In genomic region chr10:114402233-114402632, GRCh38 we compare ENCODE assay signal across 23 cellular contexts. TPM values are rescaled to one million over a fixed set of nuclear protein-coding genes. Genes with fewer than 3 reads are reported as not detected.
DNase-seq lines count a peak whose midpoint lies in the region; ATAC-seq, FAIRE-seq and TF ChIP-seq lines count a peak whose summit lies in the region.
"Had no signal": no experiment of that assay in that cellular context is flagged by ENCODE, and none has a peak within 500 bp of the region (broad histone marks: within the 10 kb centered on the region; RNA-seq: fewer than 3 reads in every experiment).

No MANE protein-coding gene starts in this region.

- no peaks in the 10 kb centered on the region for H4K20me1 ChIP-seq in hepatocyte (ENCODE audit: insufficient read depth, poor library complexity, severe bottlenecking)

- no peaks in the 10 kb centered on the region for H3K9me3 ChIP-seq in A549
- H3K9me3 ChIP-seq in RWPE2 (ENCODE audit: severe bottlenecking) = no peaks in the 10 kb centered on the region
- no peaks in the 10 kb centered on the region for H3K9me3 ChIP-seq in hepatocyte (ENCODE audit: low read depth)
- no peaks in the 10 kb centered on the region for H3K9me3 ChIP-seq in psoas muscle
- no peaks in the 10 kb centered on the region for H3K9me3 ChIP-seq in BE2C
- H3K9me3 ChIP-seq: prostate gland had no signal

- 0 out of 6 replicates have a peak overlapping the region, but pooled peaks of 1 of the 2 experiments have one; percentile 25 for H3K27ac ChIP-seq in A549
- H3K27ac ChIP-seq in RWPE2 (ENCODE audit: poor library complexity, severe bottlenecking) = peak overlapping the region; percentile 40
- no peak overlapping the region for H3K27ac ChIP-seq in hepatocyte
- H3K27ac ChIP-seq in psoas muscle = peak overlapping the region; percentile 46
- H3K27ac ChIP-seq: HL-60 had no signal

- peaks cover 47% of the 10 kb centered on the region for H3K4me1 ChIP-seq in A549
- peaks cover 13% of the 10 kb centered on the region for H3K4me1 ChIP-seq in RWPE2 (ENCODE audit: insufficient read depth, poor library complexity, severe bottlenecking)
- peaks cover 41% of the 10 kb centered on the region for H3K4me1 ChIP-seq in hepatocyte (ENCODE audit: insufficient read depth)
- peaks cover 9% of the 10 kb centered on the region for H3K4me1 ChIP-seq in psoas muscle
- H3K4me1 ChIP-seq in BE2C = no peaks in the 10 kb centered on the region
- H3K4me1 ChIP-seq: prostate gland had no signal

- CTCF ChIA-PET in A549 (lab: Yijun Ruan, JAX) = interaction anchor here (0.9 to 4.4 kb wide), 7 partner anchors 11 to 695 kb away, joined by 3 to 76 read pairs (median 5); no protein-coding TSS in a partner anchor

- no peak for ATAC-seq in A549
- ATAC-seq in RWPE2 (ENCODE audit: low read depth) = no peak
- ATAC-seq in psoas muscle = no peak
- ATAC-seq in naive thymus-derived CD8-positive, alpha-beta T cell = no peak
- ATAC-seq: natural killer cell treated with Interleukin-12 subunit alpha and Interleukin-12 subunit beta and Interleukin-15 and Interleukin-18, amount 100 ng/mL, for 72 hours had no signal

- no peak for TF ChIP-seq EP300 in A549 (IDR thresholded peaks at IDR 0.05)

- no peak for TF ChIP-seq CTCF in A549 (IDR thresholded peaks at IDR 0.05)
- no peak for TF ChIP-seq CTCF in RWPE2 (IDR thresholded peaks at IDR 0.05; ENCODE audit: poor library complexity, severe bottlenecking)
- no peak for TF ChIP-seq CTCF in hepatocyte (IDR thresholded peaks at IDR 0.05; ENCODE audit: poor library complexity)
- no peak for TF ChIP-seq CTCF in psoas muscle (IDR thresholded peaks at IDR 0.05)
- TF ChIP-seq CTCF in BE2C (IDR thresholded peaks at IDR 0.05; ENCODE audit: low read depth, low read length) = no peak

- DNase-seq in A549 (ENCODE audit: low read depth in 1 of 2, low spot score in 1 of 2) = no peak
- no peak for DNase-seq in RWPE2 (ENCODE audit: low spot score)
- DNase-seq in hepatocyte (ENCODE audit: low spot score) = no peak
- DNase-seq in psoas muscle = no peak
- DNase-seq in BE2C = no peak
- no peak for DNase-seq in activated CD4-positive, alpha-beta T cell treated with anti-CD3 and anti-CD28 coated beads, Interleukin-2, amount 10 ng/mL, durations not matched to agents 24 days and 14 days
- no peak for DNase-seq in naive thymus-derived CD8-positive, alpha-beta T cell
- no peak for DNase-seq in NCI-H146 treated with DMSO at 0.1 percent for 48 hours (lab: John Stamatoyannopoulos, UW; ENCODE audit: unreplicated experiment)
- DNase-seq: activated CD4-positive, alpha-beta T cell treated with anti-CD3 and anti-CD28 coated beads for 48 hours; activated naive CD8-positive, alpha-beta T cell treated with anti-CD3 and anti-CD28 coated beads for 36 hours; GOT3; NCI-H1436; NCI-H526 treated with DMSO at 0.1 percent for 48 hours; SHP77 treated with DMSO at 0.1 percent for 48 hours had no signal

- WGBS in A549 (ENCODE audit: missing lambda C conversion rate) = 66% methylated on average over 2 of the region's 2 CpGs
- WGBS in hepatocyte (ENCODE audit: low lambda C conversion rate, missing lambda C conversion rate) = 54% methylated on average over 2 of the region's 2 CpGs
- WGBS in psoas muscle, 3 donors = 51 to 75% (median 59%) methylated on average over 2 of the region's 2 CpGs

- no peak for TF ChIP-seq RAD21 in A549 (conservative IDR thresholded peaks at IDR 0.05 in 1 of 2, IDR thresholded peaks at IDR 0.05 in 1 of 2)

- H3K9me2 ChIP-seq in hepatocyte (replicated peaks; ENCODE audit: insufficient read depth) = no peaks in the 10 kb centered on the region

- H3K27ac Mint-ChIP-seq in activated CD4-positive, alpha-beta T cell treated with anti-CD3 and anti-CD28 coated beads, Interleukin-2, amount 10 ng/mL, durations not matched to agents 24 days and 14 days = no peak overlapping the region
- H3K27ac Mint-ChIP-seq in naive thymus-derived CD8-positive, alpha-beta T cell = no peak overlapping the region
- H3K27ac Mint-ChIP-seq: activated naive CD8-positive, alpha-beta T cell treated with anti-CD3 and anti-CD28 coated beads for 36 hours; activated T-helper 2 cell treated with anti-CD3 and anti-CD28 coated beads, Interferon-gamma antibody, Interleukin-2, Interleukin-4, amounts not matched to agents 10 μg/mL and 5 μg/mL and 100 μg/mL, durations not matched to agents 14 hours and 24 hours and 36 hours; IgD-negative memory B cell; natural killer cell treated with Interleukin-12 subunit alpha and Interleukin-12 subunit beta and Interleukin-15 and Interleukin-18, amount 100 ng/mL, for 72 hours had no signal

- H3K4me2 ChIP-seq in A549 (peak overlapping the region; percentile 96), hepatocyte (peak overlapping the region; percentile 99)

- H3K4me1 Mint-ChIP-seq in activated CD4-positive, alpha-beta T cell treated with anti-CD3 and anti-CD28 coated beads, Interleukin-2, amount 10 ng/mL, durations not matched to agents 24 days and 14 days = peaks cover 15% of the 10 kb centered on the region
- peaks cover 9 to 21% (median 17%) of the 10 kb centered on the region in 4 donors for H3K4me1 Mint-ChIP-seq in naive thymus-derived CD8-positive, alpha-beta T cell

- no peak for FAIRE-seq in A549 (lab: Jason Lieb, UNC)
- FAIRE-seq: colon, G401.6, islet of Langerhans had no signal

- no peak overlapping the region for H3K4me3 Mint-ChIP-seq in activated CD4-positive, alpha-beta T cell treated with anti-CD3 and anti-CD28 coated beads, Interleukin-2, amount 10 ng/mL, durations not matched to agents 24 days and 14 days
- H3K4me3 Mint-ChIP-seq in naive thymus-derived CD8-positive, alpha-beta T cell = no peak overlapping the region
- H3K4me3 Mint-ChIP-seq: activated naive CD8-positive, alpha-beta T cell treated with anti-CD3 and anti-CD28 coated beads for 36 hours had no signal

- H3K4me3 ChIP-seq in A549 (no peak overlapping the region), RWPE2 (ENCODE audit: severe bottlenecking) (no peak overlapping the region), hepatocyte (no peak overlapping the region), psoas muscle (peak overlapping the region; percentile 69), BE2C (ENCODE audit: low read depth, low read length) (no peak overlapping the region)

- H3K36me3 Mint-ChIP-seq in activated CD4-positive, alpha-beta T cell treated with anti-CD3 and anti-CD28 coated beads, Interleukin-2, amount 10 ng/mL, durations not matched to agents 24 days and 14 days (ENCODE audit: low read depth) = no peaks in the 10 kb centered on the region
- H3K36me3 Mint-ChIP-seq in naive thymus-derived CD8-positive, alpha-beta T cell = peaks cover 0 to 3% (median 0%) of the 10 kb centered on the region in 3 donors
- H3K36me3 Mint-ChIP-seq: activated naive CD8-positive, alpha-beta T cell treated with anti-CD3 and anti-CD28 coated beads for 36 hours; CD14-positive monocyte; IgD-negative memory B cell; natural killer cell treated with Interleukin-12 subunit alpha and Interleukin-12 subunit beta and Interleukin-15 and Interleukin-18, amount 100 ng/mL, for 72 hours had no signal

- no peaks in the 10 kb centered on the region for H3K9me3 Mint-ChIP-seq in activated CD4-positive, alpha-beta T cell treated with anti-CD3 and anti-CD28 coated beads, Interleukin-2, amount 10 ng/mL, durations not matched to agents 24 days and 14 days
- peaks cover 0 to 6% (median 0%) of the 10 kb centered on the region in 9 donors for H3K9me3 Mint-ChIP-seq in naive thymus-derived CD8-positive, alpha-beta T cell
- H3K9me3 Mint-ChIP-seq: activated T-helper 2 cell treated with anti-CD3 and anti-CD28 coated beads, Interferon-gamma antibody, Interleukin-2, Interleukin-4, amounts not matched to agents 10 μg/mL and 5 μg/mL and 100 μg/mL, durations not matched to agents 14 hours and 24 hours and 36 hours; natural killer cell treated with Interleukin-12 subunit alpha and Interleukin-12 subunit beta and Interleukin-15 and Interleukin-18, amount 100 ng/mL, for 72 hours had no signal

- POLR2A ChIA-PET in A549 (lab: Yijun Ruan, JAX) = interaction anchor here (1.9 kb wide), 1 partner anchor 13 kb away, joined by 5 read pairs; no protein-coding TSS in a partner anchor
- POLR2A ChIA-PET in naive thymus-derived CD8-positive, alpha-beta T cell (lab: Charles Lee) = no interaction called here

- no peak for TF ChIP-seq POLR2A in A549 (IDR thresholded peaks at IDR 0.05; ENCODE audit: low read length)

- H3K27me3 ChIP-seq in RWPE2 (ENCODE audit: insufficient read depth, poor library complexity, severe bottlenecking) = no peaks in the 10 kb centered on the region
- peaks cover 47% of the 10 kb centered on the region for H3K27me3 ChIP-seq in hepatocyte
- peaks cover 0 to 74% (median 23%) of the 10 kb centered on the region in 3 donors for H3K27me3 ChIP-seq in psoas muscle (ENCODE audit: insufficient read depth in 3 of 3, low read length in 2 of 3)
- peaks cover 38% of the 10 kb centered on the region for H3K27me3 ChIP-seq in BE2C

- intact Hi-C loops in psoas muscle (cut with DNase I) = no loop called here
- intact Hi-C loops in activated CD4-positive, alpha-beta T cell treated with anti-CD3 and anti-CD28 coated beads, Interleukin-2, amount 10 ng/mL, durations not matched to agents 24 days and 14 days (cut with micrococcal nuclease) = loop anchor here (5.0 kb wide), 2 partner anchors 55 to 100 kb away; no protein-coding TSS in a partner anchor

- no peaks in the 10 kb centered on the region for H3K36me3 ChIP-seq in RWPE2 (ENCODE audit: low read depth)
- no peaks in the 10 kb centered on the region for H3K36me3 ChIP-seq in hepatocyte (replicated peaks; ENCODE audit: insufficient read depth, low read depth)
- no peaks in the 10 kb centered on the region for H3K36me3 ChIP-seq in psoas muscle (ENCODE audit: insufficient read depth in 1 of 2, low read depth in 1 of 2)
- H3K36me3 ChIP-seq in BE2C = no peaks in the 10 kb centered on the region
- H3K36me3 ChIP-seq: prostate gland had no signal

- H3K27me3 Mint-ChIP-seq in activated CD4-positive, alpha-beta T cell treated with anti-CD3 and anti-CD28 coated beads, Interleukin-2, amount 10 ng/mL, durations not matched to agents 24 days and 14 days = peaks cover 62% of the 10 kb centered on the region
- peaks cover 47 to 82% (median 58%) of the 10 kb centered on the region in 5 donors for H3K27me3 Mint-ChIP-seq in naive thymus-derived CD8-positive, alpha-beta T cell

- no peak overlapping the region for H2AFZ ChIP-seq in hepatocyte

- H3K79me2 ChIP-seq in hepatocyte = no peaks in the 10 kb centered on the region

RNA-seq across cellular contexts. Expression of gene AFAP1L2, which starts 2.1 kb away (rescaled TPM):
- polyA plus RNA-seq in A549 (2011; rRNA removed) = 17.6 and 19.6 TPM in 2 replicates
- polyA plus RNA-seq in A549 (2012; cell fraction: cytosol; rRNA removed) = 23.2 and 26.7 TPM in 2 replicates
- polyA plus RNA-seq in A549 (2012; cell fraction: nucleus; rRNA removed) = 44.4 and 49.3 TPM in 2 replicates
- polyA plus RNA-seq in A549 (2017; fragmentation: RNase III; extraction: RNeasy Plus Mini Kit Qiagen cat#74134 plus additional on column Dnase treatment) = 26.6 to 35.0 TPM (median 27.3 TPM) in 3 replicates
- 27.3 and 28.7 TPM in 2 replicates for polyA minus RNA-seq in A549 (2011; rRNA and poly(A)+ RNA removed)
- 5.5 and 6.1 TPM in 2 replicates for total RNA-seq in hepatocyte
- polyA plus RNA-seq in hepatocyte = 9.6 and 11.5 TPM in 2 replicates
- total RNA-seq in psoas muscle = 1 to 10 TPM; 1.6 to 3.6 (median 2.6) TPM
- 1 to 10 TPM in 2 of 3 donors, under 1 TPM in 1; 0.75 to 1.7 (median 1.4) TPM for polyA plus RNA-seq in psoas muscle
- 1.4 TPM for polyA plus RNA-seq in BE2C (2012; ENCODE audit: insufficient read depth, insufficient read length, low read depth)
- 3.6 and 3.9 TPM in 2 replicates for total RNA-seq in activated CD4-positive, alpha-beta T cell treated with anti-CD3 and anti-CD28 coated beads, Interleukin-2, amount 10 ng/mL, durations not matched to agents 24 days and 14 days
- 1 to 10 TPM; 1.3 to 1.8 TPM for total RNA-seq in naive thymus-derived CD8-positive, alpha-beta T cell
- 1 to 10 TPM; 1.6 to 2.3 (median 2.2) TPM for polyA plus RNA-seq in naive thymus-derived CD8-positive, alpha-beta T cell
